Comparison of ENCODE assay signal across 32 cellular contexts in genomic region chr3:129095285-129095684, GRCh38. TPM values are rescaled to one million over a fixed set of nuclear protein-coding genes. Genes with fewer than 3 reads are reported as not detected.
"Had no signal": no experiment of that assay in that cellular context is flagged by ENCODE, and none has a peak within 500 bp of the region (broad histone marks: within the 10 kb centered on the region; RNA-seq: fewer than 3 reads in every experiment).

No MANE protein-coding gene starts in this region.

- ATAC-seq: esophagus mucosa, gastrocnemius medialis, left lobe of liver, natural killer cell, psoas muscle, right cardiac atrium had no signal

- H3K4me3 Mint-ChIP-seq: dendritic cell treated with granulocyte-macrophage colony-stimulating factor and Interleukin-4, amounts not matched to agents 40 ng/mL and 50 ng/mL, for 4 days; endodermal cell; natural killer cell; type B pancreatic cell had no signal

- DNase-seq: effector CD8-positive, alpha-beta T cell; endodermal cell; foreskin fibroblast; gastrocnemius medialis; head of caudate nucleus; mesendoderm; midbrain; natural killer cell; occipital lobe; ovary; psoas muscle; right cardiac atrium; spleen; stimulated activated naive CD4-positive, alpha-beta T cell; stomach; thyroid gland had no signal

- FAIRE-seq: colon, keratinocyte, urothelium cell line had no signal

- H3K27ac Mint-ChIP-seq: dendritic cell treated with granulocyte-macrophage colony-stimulating factor and Interleukin-4, amounts not matched to agents 40 ng/mL and 50 ng/mL, for 4 days; endodermal cell; natural killer cell; type B pancreatic cell had no signal

- H3K9me3 ChIP-seq: gastrocnemius medialis, ovary, psoas muscle, spleen, stomach, thyroid gland had no signal

- H3K4me1 Mint-ChIP-seq: endodermal cell had no signal

- H3K4me3 ChIP-seq: gastrocnemius medialis, ovary, psoas muscle, skin epidermis, spleen, stomach, thyroid gland had no signal

- H3K36me3 Mint-ChIP-seq: natural killer cell had no signal

- H3K9me3 Mint-ChIP-seq: dendritic cell treated with granulocyte-macrophage colony-stimulating factor and Interleukin-4, amounts not matched to agents 40 ng/mL and 50 ng/mL, for 4 days; endodermal cell; natural killer cell; type B pancreatic cell had no signal

- H3K27me3 ChIP-seq: gastrocnemius medialis, ovary, spleen, stomach, thyroid gland had no signal

- H3K27ac ChIP-seq: epithelial cell of prostate, gastrocnemius medialis, ovary, psoas muscle, skin epidermis, spleen, stomach, thyroid gland had no signal

- H3K4me1 ChIP-seq: gastrocnemius medialis, psoas muscle, stomach, thyroid gland had no signal

- H3K27me3 Mint-ChIP-seq: dendritic cell treated with granulocyte-macrophage colony-stimulating factor and Interleukin-4, amounts not matched to agents 40 ng/mL and 50 ng/mL, for 4 days; type B pancreatic cell had no signal

- H3K36me3 ChIP-seq: ovary had no signal

RNA-seq across cellular contexts. Expression of gene GP9, which starts 34.7 kb away (rescaled TPM):
- total RNA-seq: cerebellum, endodermal cell, esophagus mucosa, glomerular endothelial cell, lung microvascular endothelial cell, mucosa of gallbladder, occipital lobe, ovary, psoas muscle, renal cortical epithelial cell, right cardiac atrium, stomach, subcutaneous adipose tissue, thyroid gland had no signal
- polyA plus RNA-seq: keratinocyte, neural cell, ovary, right cardiac atrium, stomach had no signal
